In the genomic region with DNA sequence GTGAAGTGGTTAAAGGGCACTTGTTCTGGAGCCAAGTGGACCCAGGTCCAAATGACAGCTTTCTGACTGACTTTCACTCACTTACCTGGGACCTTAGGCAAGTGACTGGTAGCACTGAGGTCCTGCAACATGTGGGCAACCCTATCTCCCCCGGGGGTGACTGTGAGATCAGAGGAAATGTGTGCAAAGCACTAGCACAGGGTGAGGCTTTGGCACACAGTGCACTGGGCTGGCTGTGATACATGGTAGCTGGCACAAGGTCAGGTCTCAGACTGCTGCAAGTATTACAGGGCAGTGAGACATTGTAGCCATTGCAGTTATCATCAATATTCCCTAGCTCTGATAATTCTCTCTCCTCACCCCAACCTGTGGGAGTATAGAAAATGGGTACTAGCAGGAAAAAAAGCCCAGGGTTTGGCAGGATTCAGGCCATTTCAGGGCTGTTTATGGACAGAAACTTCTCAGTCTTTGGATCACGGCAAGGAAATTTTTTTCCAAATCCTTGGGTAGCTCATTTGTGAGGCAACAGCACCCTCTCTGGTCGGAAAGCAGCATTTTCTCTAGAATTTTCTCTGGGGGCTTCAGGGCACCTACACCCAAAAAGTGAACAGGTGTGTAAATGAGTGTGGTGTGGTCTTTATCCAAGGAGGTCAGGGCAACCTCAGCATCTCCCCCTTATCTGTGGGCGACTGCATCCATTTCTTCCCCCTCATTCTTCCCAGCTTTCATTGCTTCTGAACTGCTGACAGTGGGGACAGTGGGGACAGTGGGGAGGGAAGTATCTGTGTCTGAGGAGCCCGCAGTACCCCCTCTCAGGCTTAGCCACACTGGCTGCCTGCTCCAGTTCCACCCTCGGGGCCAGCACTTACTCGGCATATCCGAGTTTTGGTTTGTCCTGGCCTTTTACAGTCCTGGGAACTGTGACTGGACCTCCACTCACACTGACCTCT, we compare ENCODE assay signal across 8 cellular contexts.
DNase-seq lines count a peak whose midpoint lies in the region; ATAC-seq and TF ChIP-seq lines count a peak whose summit lies in the region.

No MANE protein-coding gene starts in this region.

- H3K27me3 Mint-ChIP-seq in activated T-cell treated with anti-CD3 and anti-CD28 coated beads, Interleukin-2, amount 50 U/mL, for 72 hours (ENCODE audit: low read depth), result peaks cover 13% of the 10 kb centered on the region

- intact Hi-C loops in Right ventricle myocardium inferior (cut with DNase I) (loop anchor here (5.0 kb wide), 1 partner anchor 583 kb away; no protein-coding TSS in a partner anchor), cardiac septum (cut with DNase I) (no loop called here)

- H3K9me3 Mint-ChIP-seq in activated T-cell treated with anti-CD3 and anti-CD28 coated beads, Interleukin-2, amount 50 U/mL, for 72 hours, result no peaks in the 10 kb centered on the region

- no peak for DNase-seq in Right ventricle myocardium inferior (ENCODE audit: missing footprints)
- DNase-seq in cardiac septum (ENCODE audit: low spot score), result no peak
- DNase-seq in Peyer's patch, result no peak
- peak in 1 of 2 donors; percentile 3 for DNase-seq in foreskin keratinocyte
- DNase-seq in pons (ENCODE audit: low spot score), result peak; percentile 39
- DNase-seq in activated T-cell treated with anti-CD3 and anti-CD28 coated beads, Interleukin-2, amount 50 U/mL, for 72 hours, result no peak
- DNase-seq in NCI-H2107 (lab: John Stamatoyannopoulos, UW), result no peak

- H3K9me3 ChIP-seq in Peyer's patch, result no peaks in the 10 kb centered on the region

- H3K36me3 ChIP-seq in Peyer's patch, result no peaks in the 10 kb centered on the region

- H3K4me3 ChIP-seq in Peyer's patch, result no peak overlapping the region

- H3K27ac ChIP-seq in Peyer's patch (no peak overlapping the region), foreskin keratinocyte (no peak overlapping the region)

- H3K4me1 ChIP-seq in Peyer's patch (no peaks in the 10 kb centered on the region), foreskin keratinocyte (no peaks in the 10 kb centered on the region)

- H3K27ac Mint-ChIP-seq in activated T-cell treated with anti-CD3 and anti-CD28 coated beads, Interleukin-2, amount 50 U/mL, for 72 hours, result no peak overlapping the region

- TF ChIP-seq POLR2A in Peyer's patch (IDR thresholded peaks at IDR 0.05), result no peak

- no peaks in the 10 kb centered on the region for H3K4me1 Mint-ChIP-seq in activated T-cell treated with anti-CD3 and anti-CD28 coated beads, Interleukin-2, amount 50 U/mL, for 72 hours (ENCODE audit: low read depth)

- H3K4me3 Mint-ChIP-seq in activated T-cell treated with anti-CD3 and anti-CD28 coated beads, Interleukin-2, amount 50 U/mL, for 72 hours, result no peak overlapping the region

- ATAC-seq in Right ventricle myocardium inferior (peak; percentile 62), foreskin keratinocyte (peak; percentile 36), HG03378 (IDR thresholded peaks at IDR 0.05; ENCODE audit: unreplicated experiment) (no peak)
- ATAC-seq in activated T-cell treated with anti-CD3 and anti-CD28 coated beads, Interleukin-2, amount 50 U/mL, for 72 hours (replicated peaks in 1 of 2), result no peak

- H3K27me3 ChIP-seq in Peyer's patch (no peaks in the 10 kb centered on the region), foreskin keratinocyte (peaks cover 6% of the 10 kb centered on the region)

- H3K36me3 Mint-ChIP-seq in activated T-cell treated with anti-CD3 and anti-CD28 coated beads, Interleukin-2, amount 50 U/mL, for 72 hours (ENCODE audit: insufficient read depth in 2 of 2), result no peaks in the 10 kb centered on the region

- TF ChIP-seq CTCF in Peyer's patch (IDR thresholded peaks at IDR 0.05) (peak in 4 of 6 experiments; percentile 36 to 62 (median 57)), foreskin keratinocyte (conservative IDR thresholded peaks at IDR 0.05) (peak; percentile 66)

Comparison
In these comparisons a context has a peak if more than half of its experiments do, and no peak if none do; other contexts are left out.
1. ATAC-seq: peak in Right ventricle myocardium inferior (single experiment) and foreskin keratinocyte (single experiment); none in activated T-cell treated with anti-CD3 and anti-CD28 coated beads, Interleukin-2, amount 50 U/mL, for 72 hours (0 of 2) and HG03378 (single experiment).